ENCODE assay signal across 18 cellular contexts in the genomic region with DNA sequence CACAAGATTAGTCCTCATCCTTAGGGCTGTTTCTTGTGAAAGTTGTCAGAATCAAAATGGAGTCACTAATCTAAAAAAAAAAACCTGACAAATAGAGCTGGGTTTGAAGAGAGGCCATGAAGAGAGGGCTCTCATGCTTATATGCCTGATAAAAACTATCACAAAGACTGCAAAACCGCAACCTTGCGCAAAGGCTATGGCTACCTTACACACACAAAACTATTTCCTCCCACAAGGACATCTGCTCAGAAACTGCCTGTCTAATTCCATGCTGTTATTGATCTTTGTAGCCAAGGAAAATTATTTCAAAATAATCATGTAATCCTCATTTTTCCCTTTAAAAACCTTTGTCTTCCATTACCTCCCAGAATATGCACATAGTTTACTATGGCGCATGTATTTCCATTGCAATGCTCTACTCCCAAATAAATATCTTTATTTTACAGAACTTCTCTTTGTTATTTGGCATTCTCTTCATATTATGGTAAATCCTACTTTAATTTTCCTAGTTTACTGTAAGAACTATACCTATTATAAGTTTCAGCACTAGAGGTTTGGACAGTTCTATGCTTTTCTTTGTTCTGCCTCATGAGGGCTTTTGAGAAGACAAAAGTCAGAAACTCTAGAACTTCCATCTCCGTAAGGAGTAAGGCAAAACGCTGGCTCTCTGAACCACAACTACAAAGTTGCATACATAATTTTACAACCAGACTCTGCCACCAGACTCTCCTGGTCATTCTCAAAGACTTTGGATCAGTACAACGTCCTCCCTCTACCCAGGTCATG. TPM values are rescaled to one million over a fixed set of nuclear protein-coding genes. Genes with fewer than 3 reads are reported as not detected.
A peak's percentile ranks its signal among the peaks of the same experiment; 100 is the strongest.
DNase-seq lines count a peak whose midpoint lies in the region; ATAC-seq and TF ChIP-seq lines count a peak whose summit lies in the region.
"Had no signal": no experiment of that assay in that cellular context is flagged by ENCODE, and none has a peak within 500 bp of the region (broad histone marks: within the 10 kb centered on the region; RNA-seq: fewer than 3 reads in every experiment).

No MANE protein-coding gene starts in this region.

- H3K23ac ChIP-seq in IMR-90 (ENCODE audit: low read depth, low read length): no peak overlapping the region

- H3K36me3 ChIP-seq in IMR-90 (ENCODE audit: control insufficient read depth, insufficient read depth, low read length): no peaks in the 10 kb centered on the region
- no peaks in the 10 kb centered on the region for H3K36me3 ChIP-seq in tibial nerve
- H3K36me3 ChIP-seq: colonic mucosa, ovary, Peyer's patch had no signal

- TF ChIP-seq CTCF in AG10803 (conservative IDR thresholded peaks at IDR 0.05; ENCODE audit: low read length) (peak; percentile 39), IMR-90 (conservative IDR thresholded peaks at IDR 0.05; ENCODE audit: low read depth, low read length) (no peak), fibroblast of villous mesenchyme (IDR thresholded peaks at IDR 0.05; ENCODE audit: insufficient read depth, low read depth, low read length) (no peak), tibial nerve (IDR thresholded peaks at IDR 0.05) (no peak)

- H3K27ac ChIP-seq in IMR-90 (ENCODE audit: insufficient read depth, low read length) (no peak overlapping the region), caudate nucleus (ENCODE audit: low read depth, low read length) (no peak overlapping the region), tibial nerve (no peak overlapping the region)
- H3K27ac ChIP-seq: colonic mucosa, ovary, Peyer's patch had no signal

- intact Hi-C loops in IMR-90 (cut with micrococcal nuclease): no loop called here
- intact Hi-C loops in activated CD4-positive, alpha-beta T cell treated with anti-CD3 and anti-CD28 coated beads, Interleukin-2, amount 10 ng/mL, durations not matched to agents 24 days and 14 days (cut with micrococcal nuclease): no loop called here

- H2BK15ac ChIP-seq in IMR-90 (ENCODE audit: low read depth, low read length): no peak overlapping the region

- TF ChIP-seq EP300 in tibial nerve (IDR thresholded peaks at IDR 0.05): no peak

- no peaks in the 10 kb centered on the region for H3K9me3 Mint-ChIP-seq in activated CD4-positive, alpha-beta T cell treated with anti-CD3 and anti-CD28 coated beads, Interleukin-2, amount 10 ng/mL, durations not matched to agents 24 days and 14 days
- H3K9me3 Mint-ChIP-seq: activated B cell treated with CpG ODN at 0.5 μM for 24 hours; CD4-positive, alpha-beta memory T cell had no signal

- no peak for TF ChIP-seq POLR2A in IMR-90 (IDR thresholded peaks at IDR 0.05; ENCODE audit: low read depth, low read length)
- no peak for TF ChIP-seq POLR2A in tibial nerve (IDR thresholded peaks at IDR 0.05)

- DNase-seq in AG10803 (ENCODE audit: low read depth): peak; percentile 17
- DNase-seq in IMR-90: peak; percentile 36
- peak; percentile 39 for DNase-seq in SKM-1 treated with dmso at 0.1 percent for 144 hours (lab: John Stamatoyannopoulos, UW; ENCODE audit: unreplicated experiment)
- DNase-seq in fibroblast of villous mesenchyme (ENCODE audit: low read depth): peak; percentile 23
- no peak for DNase-seq in activated CD4-positive, alpha-beta T cell treated with anti-CD3 and anti-CD28 coated beads, Interleukin-2, amount 10 ng/mL, durations not matched to agents 24 days and 14 days
- DNase-seq in caudate nucleus (lab: John Stamatoyannopoulos, UW): no peak
- no peak for DNase-seq in tibial nerve (ENCODE audit: low spot score in 2 of 2)
- DNase-seq: activated B cell treated with CpG ODN at 0.5 μM for 24 hours; activated effector memory CD4-positive, alpha-beta T cell treated with Interleukin-2 at 50 U/mL for 16 hours; CD4-positive, alpha-beta memory T cell; colonic mucosa; NCI-H1694 treated with DMSO at 0.1 percent for 48 hours; ovary; Peyer's patch; stimulated activated CD4-positive, alpha-beta T cell treated with anti-CD3 and anti-CD28 coated beads, Interleukin-4, amount 100 ng/mL, for 24 hours had no signal

- no peaks in the 10 kb centered on the region for H3K36me3 Mint-ChIP-seq in activated CD4-positive, alpha-beta T cell treated with anti-CD3 and anti-CD28 coated beads, Interleukin-2, amount 10 ng/mL, durations not matched to agents 24 days and 14 days (ENCODE audit: low read depth)
- H3K36me3 Mint-ChIP-seq: CD4-positive, alpha-beta memory T cell had no signal

- ATAC-seq in IMR-90 (ENCODE audit: low read depth) (peak; percentile 46; the same call in 1 of the 2 replicates), HG03469 (IDR thresholded peaks at IDR 0.05; ENCODE audit: unreplicated experiment) (no peak)

- H3K9me3 ChIP-seq in IMR-90 (ENCODE audit: control insufficient read depth, insufficient read depth, low read length) (no peaks in the 10 kb centered on the region), tibial nerve (no peaks in the 10 kb centered on the region)
- H3K9me3 ChIP-seq: colonic mucosa, ovary, Peyer's patch had no signal

- POLR2A ChIA-PET in IMR-90 (lab: Charles Lee; ENCODE audit: unreplicated experiment): no interaction called here

- 24% methylated on average over 2 of the region's 6 CpGs; no CpG with 5 or more reads in 1 of the 2 experiments for WGBS in IMR-90 (ENCODE audit: extremely low coverage in 2 of 2, insufficient read length in 1 of 2), 2 experiments
- WGBS in tibial nerve, 2 donors: 56 to 58% methylated on average over 6 of the region's 6 CpGs

- no peak overlapping the region for H2AFZ ChIP-seq in IMR-90 (replicated peaks; ENCODE audit: low read length, poor library complexity)

- no peak overlapping the region for H4K8ac ChIP-seq in IMR-90 (ENCODE audit: low read depth in 2 of 2, low read length in 2 of 2)

- H4K5ac ChIP-seq in IMR-90 (ENCODE audit: low read depth, low read length): no peak overlapping the region

- H3K14ac ChIP-seq in IMR-90 (replicated peaks; ENCODE audit: low read depth, low read length): no peak overlapping the region

- H3K18ac ChIP-seq in IMR-90 (ENCODE audit: low read depth, low read length): no peak overlapping the region

- in situ Hi-C loops in IMR-90 (cut with MboI; ENCODE audit: low sequenced_read_pairs): no loop called here

- no peak overlapping the region for H2BK5ac ChIP-seq in IMR-90 (ENCODE audit: low read depth, low read length, poor library complexity, severe bottlenecking)

- H3K4ac ChIP-seq in IMR-90 (ENCODE audit: low read depth, low read length): no peak overlapping the region

- no peak overlapping the region for H2BK20ac ChIP-seq in IMR-90 (ENCODE audit: low read depth, low read length)

- TF ChIP-seq RAD21 in IMR-90 (IDR thresholded peaks at IDR 0.05; ENCODE audit: low read length): no peak

- H3K4me1 Mint-ChIP-seq in activated CD4-positive, alpha-beta T cell treated with anti-CD3 and anti-CD28 coated beads, Interleukin-2, amount 10 ng/mL, durations not matched to agents 24 days and 14 days: no peaks in the 10 kb centered on the region
- H3K4me1 Mint-ChIP-seq: activated B cell treated with CpG ODN at 0.5 μM for 24 hours; CD4-positive, alpha-beta memory T cell had no signal

- H3K27me3 Mint-ChIP-seq in activated CD4-positive, alpha-beta T cell treated with anti-CD3 and anti-CD28 coated beads, Interleukin-2, amount 10 ng/mL, durations not matched to agents 24 days and 14 days: peaks cover 52% of the 10 kb centered on the region

- H2BK120ac ChIP-seq in IMR-90 (ENCODE audit: low read depth, low read length): no peak overlapping the region

- no peak overlapping the region for H4K91ac ChIP-seq in IMR-90 (ENCODE audit: insufficient read depth, low read depth, low read length)

- H3K4me3 ChIP-seq in AG10803 (ENCODE audit: low read length): no peak overlapping the region
- no peak overlapping the region for H3K4me3 ChIP-seq in IMR-90 (ENCODE audit: insufficient read depth, low read depth, low read length)
- no peak overlapping the region for H3K4me3 ChIP-seq in fibroblast of villous mesenchyme (ENCODE audit: low read depth, low read length)
- no peak overlapping the region for H3K4me3 ChIP-seq in tibial nerve
- H3K4me3 ChIP-seq: colonic mucosa, lung, ovary, Peyer's patch had no signal

- no peaks in the 10 kb centered on the region for H3K9me1 ChIP-seq in IMR-90 (ENCODE audit: insufficient read depth, low read length)

- no TSS peak for BruUV-seq in IMR-90 (replicated peaks; lab: Mats Ljungman, UMichigan)

- CTCF ChIA-PET in IMR-90 (lab: Yijun Ruan, JAX): no interaction called here

- no peak overlapping the region for H3K4me3 Mint-ChIP-seq in activated CD4-positive, alpha-beta T cell treated with anti-CD3 and anti-CD28 coated beads, Interleukin-2, amount 10 ng/mL, durations not matched to agents 24 days and 14 days
- H3K4me3 Mint-ChIP-seq: activated B cell treated with CpG ODN at 0.5 μM for 24 hours; CD4-positive, alpha-beta memory T cell had no signal

- no peak overlapping the region for H3K4me2 ChIP-seq in IMR-90 (ENCODE audit: low read depth, low read length)

- dilution Hi-C loops in IMR-90 (cut with HindIII; ENCODE audit: low sequenced_read_pairs, unreplicated experiment): no loop called here

- no peak overlapping the region for H3K27ac Mint-ChIP-seq in activated CD4-positive, alpha-beta T cell treated with anti-CD3 and anti-CD28 coated beads, Interleukin-2, amount 10 ng/mL, durations not matched to agents 24 days and 14 days
- H3K27ac Mint-ChIP-seq: activated B cell treated with CpG ODN at 0.5 μM for 24 hours had no signal

- H3K27me3 ChIP-seq in IMR-90 (ENCODE audit: control insufficient read depth, insufficient read depth, low read length) (peaks cover 26% of the 10 kb centered on the region), tibial nerve (peaks cover 0 to 42% of the 10 kb centered on the region in 2 donors)
- H3K27me3 ChIP-seq: colonic mucosa, ovary, Peyer's patch had no signal

- H3K79me1 ChIP-seq in IMR-90 (ENCODE audit: low read depth in 1 of 2, low read length in 2 of 2): no peaks in the 10 kb centered on the region

- no peak overlapping the region for H2AK9ac ChIP-seq in IMR-90 (replicated peaks; ENCODE audit: low read depth, low read length, poor library complexity)

- H2AK5ac ChIP-seq in IMR-90 (ENCODE audit: low read depth, low read length): no peak overlapping the region

- H3K4me1 ChIP-seq in IMR-90 (ENCODE audit: control insufficient read depth, insufficient read depth, low read length): no peaks in the 10 kb centered on the region
- no peaks in the 10 kb centered on the region for H3K4me1 ChIP-seq in tibial nerve
- H3K4me1 ChIP-seq: colonic mucosa, Peyer's patch had no signal

- no peaks in the 10 kb centered on the region for H4K20me1 ChIP-seq in IMR-90 (ENCODE audit: insufficient read depth, low read length)

- no peak overlapping the region for H3K56ac ChIP-seq in IMR-90 (ENCODE audit: extremely low read depth, insufficient read depth, low read length)

- no peak overlapping the region for H3K9ac ChIP-seq in IMR-90 (ENCODE audit: low read depth, low read length)

RNA-seq across cellular contexts. Expression of a gene that starts 9.6 kb away (rescaled TPM):
- total RNA-seq in IMR-90 (2012; rRNA removed) (not detected in 2 replicates), fibroblast of villous mesenchyme (not detected in 2 replicates), tibial nerve (not detected)
- not detected in 2 replicates for polyA plus RNA-seq in IMR-90 (2012; rRNA removed)
- not detected in 2 replicates for polyA plus RNA-seq in IMR-90 (2012; cell fraction: cytosol; rRNA removed)
- not detected in 2 replicates for polyA plus RNA-seq in IMR-90 (2012; cell fraction: nucleus; rRNA removed; ENCODE audit: low replicate concordance)
- not detected in 2 replicates for total RNA-seq in activated CD4-positive, alpha-beta T cell treated with anti-CD3 and anti-CD28 coated beads, Interleukin-2, amount 10 ng/mL, durations not matched to agents 24 days and 14 days
- total RNA-seq: activated B cell treated with CpG ODN at 0.5 μM for 24 hours; CD4-positive, alpha-beta memory T cell; glomerular endothelial cell had no signal
- polyA plus RNA-seq: CD4-positive, alpha-beta memory T cell; lung had no signal

RNA-seq across cellular contexts. Expression of a gene that starts 52.5 kb away (rescaled TPM):
- total RNA-seq in IMR-90 (2012; rRNA removed) (7.7 and 10.0 TPM in 2 replicates), fibroblast of villous mesenchyme (7.4 and 9.5 TPM in 2 replicates), tibial nerve (1 to 10 TPM in 2 of 4 donors, not detected in 2; 3.3 to 3.5 TPM)
- 11.9 and 14.9 TPM in 2 replicates for polyA plus RNA-seq in IMR-90 (2012; rRNA removed)
- polyA plus RNA-seq in IMR-90 (2012; cell fraction: cytosol; rRNA removed): 5.7 and 6.3 TPM in 2 replicates
- polyA plus RNA-seq in IMR-90 (2012; cell fraction: nucleus; rRNA removed; ENCODE audit: low replicate concordance): 4.0 and 4.9 TPM in 2 replicates
- 21.8 and 23.6 TPM in 2 replicates for total RNA-seq in activated CD4-positive, alpha-beta T cell treated with anti-CD3 and anti-CD28 coated beads, Interleukin-2, amount 10 ng/mL, durations not matched to agents 24 days and 14 days
- polyA plus RNA-seq: CD4-positive, alpha-beta memory T cell had no signal

Comparison
In these comparisons a context has a peak if more than half of its experiments do, and no peak if none do; other contexts are left out.
1. DNase-seq: peak in AG10803 (single experiment), IMR-90 (single experiment), SKM-1 treated with dmso at 0.1 percent for 144 hours (single experiment) and fibroblast of villous mesenchyme (single experiment); none in activated CD4-positive, alpha-beta T cell treated with anti-CD3 and anti-CD28 coated beads, Interleukin-2, amount 10 ng/mL, durations not matched to agents 24 days and 14 days (single experiment), caudate nucleus (0 of 61) and tibial nerve (0 of 2).